In genomic region chr4:146175541-146176453, GRCh38 we compare ENCODE assay signal across 8 cellular contexts. TPM values are rescaled to one million over a fixed set of nuclear protein-coding genes. Genes with fewer than 3 reads are reported as not detected.
A peak's percentile ranks its signal among the peaks of the same experiment; 100 is the strongest.
DNase-seq lines count a peak whose midpoint lies in the region; ATAC-seq and TF ChIP-seq lines count a peak whose summit lies in the region.

LSM6 (plus strand) TSS chr4:146175718; CDS start chr4:146182922, 7,204 bp downstream.

- TF ChIP-seq CTCF in AG09319 (IDR thresholded peaks at IDR 0.05; ENCODE audit: low read depth, low read length) (no peak), colonic mucosa (IDR thresholded peaks at IDR 0.05) (no peak)

- H3K9ac ChIP-seq in colonic mucosa (ENCODE audit: low read depth in 2 of 2, low read length in 2 of 2), result peak within 1 kb of the TSS; percentile 84 to 97

- H3K9me3 ChIP-seq in colonic mucosa, result no peaks in the 10 kb centered on the region

- DNase-seq in AG09319 (ENCODE audit: extremely low read depth, low read depth), result peak; percentile 61
- peak; percentile 60 to 83 for DNase-seq in NCI-H446 (lab: John Stamatoyannopoulos, UW)
- peak; percentile 81 for DNase-seq in activated CD4-positive, alpha-beta T cell treated with anti-CD3 and anti-CD28 coated beads for 4 hours
- DNase-seq in colonic mucosa, result peak; percentile 96
- peak; percentile 86 to 90 for DNase-seq in left colon
- peak; percentile 83 for DNase-seq in stimulated activated CD4-positive, alpha-beta T cell treated with anti-CD3 and anti-CD28 coated beads, Interleukin-1b, Interleukin-23, amount 100 ng/mL, for 48 hours

- ATAC-seq in GM18873 (IDR thresholded peaks at IDR 0.05; ENCODE audit: low FRiP score, unreplicated experiment), result peak; percentile 90
- peak; percentile 95 for ATAC-seq in HG03139 (IDR thresholded peaks at IDR 0.05; ENCODE audit: unreplicated experiment)
- peak; percentile 99 for ATAC-seq in left colon

- intact Hi-C loops in colonic mucosa (cut with DNase I) (no loop called here), left colon (cut with DNase I, micrococcal nuclease) (no loop called here)

- H3K36me3 ChIP-seq in colonic mucosa, result no peaks in the 10 kb centered on the region

- peak within 1 kb of the TSS; percentile 95 for H3K4me3 ChIP-seq in colonic mucosa

- H3K27ac ChIP-seq in colonic mucosa, result peak within 1 kb of the TSS; percentile 87

- no peaks in the 10 kb centered on the region for H3K4me1 ChIP-seq in colonic mucosa

- no peaks in the 10 kb centered on the region for H3K27me3 ChIP-seq in colonic mucosa

RNA-seq across cellular contexts. Expression of gene LSM6, which starts in this region (rescaled TPM):
- 10 to 100 TPM; 24.6 to 38.0 TPM for total RNA-seq in colonic mucosa
- total RNA-seq in left colon, result 10 to 100 TPM; 20.2 to 24.7 TPM

Comparison
In these comparisons a context has a peak if more than half of its experiments do, and no peak if none do; other contexts are left out.
1. Peak in every context shown above with its lines: DNase-seq, ATAC-seq, H3K4me3 ChIP-seq and H3K27ac ChIP-seq.